Comparison of ENCODE assay signal across 12 cellular contexts in genomic region chr10:70499829-70500167, GRCh38. TPM values are rescaled to one million over a fixed set of nuclear protein-coding genes. Genes with fewer than 3 reads are reported as not detected.
DNase-seq lines count a peak whose midpoint lies in the region; ATAC-seq and TF ChIP-seq lines count a peak whose summit lies in the region.
"Had no signal": no experiment of that assay in that cellular context is flagged by ENCODE, and none has a peak within 500 bp of the region (broad histone marks: within the 10 kb centered on the region; RNA-seq: fewer than 3 reads in every experiment).

No MANE protein-coding gene starts in this region.

- H3K27ac Mint-ChIP-seq in activated B cell treated with CpG ODN at 0.5 μM for 24 hours (peak overlapping the region; percentile 50), immature natural killer cell (no peak overlapping the region)

- peak overlapping the region; percentile 71 for H3K27ac ChIP-seq in substantia nigra (ENCODE audit: low read depth, low read length, poor library complexity, severe bottlenecking)
- H3K27ac ChIP-seq: 22Rv1 had no signal

- H3K4me3 Mint-ChIP-seq in activated B cell treated with CpG ODN at 0.5 μM for 24 hours (no peak overlapping the region), immature natural killer cell (no peak overlapping the region)

- DNase-seq in NCI-H510A treated with DMSO at 0.1 percent for 48 hours (lab: John Stamatoyannopoulos, UW) (peak; percentile 37), NCI-H510A (lab: John Stamatoyannopoulos, UW) (no peak), activated B cell treated with CpG ODN at 0.5 μM for 24 hours (no peak), kidney tubule cell (ENCODE audit: low spot score) (peak; percentile 39), substantia nigra (lab: John Stamatoyannopoulos, UW) (no peak), immature natural killer cell (no peak), hypothalamus (lab: John Stamatoyannopoulos, UW) (no peak), pons (ENCODE audit: low spot score) (no peak)
- DNase-seq: activated effector memory CD4-positive, alpha-beta T cell treated with anti-CD3 and anti-CD28 coated beads, Interleukin-2, amount 50 U/mL, for 16 hours; mucosa of descending colon; NCI-H2227 treated with DMSO at 0.1 percent for 48 hours had no signal

- POLR2A ChIA-PET in activated B cell treated with CpG ODN at 0.5 μM for 24 hours (lab: Charles Lee), result interaction anchor here (0.6 to 1.5 kb wide), 2 partner anchors 13 to 14 kb away, joined by 4 to 6 read pairs; no protein-coding TSS in a partner anchor

- intact Hi-C loops in activated B cell treated with CpG ODN at 0.5 μM for 24 hours (cut with micrococcal nuclease), result no loop called here

- no peaks in the 10 kb centered on the region for H3K9me3 Mint-ChIP-seq in activated B cell treated with CpG ODN at 0.5 μM for 24 hours
- no peaks in the 10 kb centered on the region for H3K9me3 Mint-ChIP-seq in immature natural killer cell

- TF ChIP-seq CTCF in activated B cell treated with CpG ODN at 0.5 μM for 24 hours (IDR thresholded peaks at IDR 0.05), result no peak

- ATAC-seq in activated B cell treated with CpG ODN at 0.5 μM for 24 hours (ENCODE audit: low read depth), result peak; percentile 56
- ATAC-seq: mucosa of descending colon had no signal

- no peaks in the 10 kb centered on the region for H3K36me3 Mint-ChIP-seq in activated B cell treated with CpG ODN at 0.5 μM for 24 hours (ENCODE audit: low read depth)
- no peaks in the 10 kb centered on the region for H3K36me3 Mint-ChIP-seq in immature natural killer cell

- H3K4me1 Mint-ChIP-seq in activated B cell treated with CpG ODN at 0.5 μM for 24 hours (peaks cover 47% of the 10 kb centered on the region), immature natural killer cell (peaks cover 33 to 36% of the 10 kb centered on the region in 2 donors)

- H3K27me3 Mint-ChIP-seq in activated B cell treated with CpG ODN at 0.5 μM for 24 hours (no peaks in the 10 kb centered on the region), immature natural killer cell (ENCODE audit: low read depth in 3 of 3) (peaks cover 2 to 3% (median 3%) of the 10 kb centered on the region in 3 donors)

- CTCF ChIA-PET in activated B cell treated with CpG ODN at 0.5 μM for 24 hours (lab: Charles Lee), result interaction anchor here (1.0 kb wide), 1 partner anchor 14 kb away, joined by 3 read pairs; no protein-coding TSS in a partner anchor

RNA-seq across cellular contexts. Expression of gene PALD1, which starts 21.2 kb away (rescaled TPM):
- 2.4 and 3.3 TPM in 2 replicates for total RNA-seq in activated B cell treated with CpG ODN at 0.5 μM for 24 hours
- polyA plus RNA-seq in immature natural killer cell, result 1 to 10 TPM in 1 of 3 donors, under 1 TPM in 2; 0.12 to 2.2 (median 0.14) TPM

RNA-seq across cellular contexts. Expression of gene NODAL, which starts 58.3 kb away (rescaled TPM):
- total RNA-seq in activated B cell treated with CpG ODN at 0.5 μM for 24 hours, result not detected in 2 replicates
- polyA plus RNA-seq in immature natural killer cell, result not detected
- total RNA-seq: mucosa of descending colon had no signal

Comparison
In these comparisons a context has a peak if more than half of its experiments do, and no peak if none do; other contexts are left out.
1. DNase-seq: peak in NCI-H510A treated with DMSO at 0.1 percent for 48 hours (single experiment) and kidney tubule cell (single experiment); none in NCI-H510A (single experiment), activated B cell treated with CpG ODN at 0.5 μM for 24 hours (single experiment), substantia nigra (0 of 49), immature natural killer cell (0 of 3), hypothalamus (0 of 51) and pons (single experiment).